ENCODE assay signal across 16 cellular contexts in genomic region chr18:8943900-8944870, GRCh38.
A peak's percentile ranks its signal among the peaks of the same experiment; 100 is the strongest.
DNase-seq lines count a peak whose midpoint lies in the region; ATAC-seq, FAIRE-seq and TF ChIP-seq lines count a peak whose summit lies in the region.
"Had no signal": no experiment of that assay in that cellular context is flagged by ENCODE, and none has a peak within 500 bp of the region (broad histone marks: within the 10 kb centered on the region; RNA-seq: fewer than 3 reads in every experiment).

No MANE protein-coding gene starts in this region.

- CTCF ChIA-PET in HepG2 (lab: Yijun Ruan, JAX; ENCODE audit: low intra/inter-chr PET ratio, low total read pairs) = no interaction called here

- WGBS in HepG2 (ENCODE audit: low lambda C conversion rate) = 60% methylated on average over 11 of the region's 11 CpGs

- H3K4me1 ChIP-seq in HepG2 (ENCODE audit: insufficient read depth, low read length) = no peaks in the 10 kb centered on the region

- no peak overlapping the region for H3K4me2 ChIP-seq in HepG2 (ENCODE audit: low read depth, low read length)
- H3K4me2 ChIP-seq: neural progenitor cell had no signal

- POLR2A ChIA-PET in HepG2 (lab: Yijun Ruan, JAX) = no interaction called here

- H3K36me3 ChIP-seq in HepG2 (replicated peaks in 1 of 2; ENCODE audit: control insufficient read depth in 1 of 2, insufficient read depth in 2 of 2, low read length in 2 of 2) = no peaks in the 10 kb centered on the region
- H3K36me3 ChIP-seq: neural progenitor cell had no signal

- TF ChIP-seq RAD21 in HepG2 (CRISPR knock-in tag; IDR thresholded peaks at IDR 0.05) = no peak

- H3K4me3 ChIP-seq in astrocyte of the spinal cord (ENCODE audit: low read depth, low read length) (no peak overlapping the region), HepG2 (replicated peaks in 1 of 3; ENCODE audit: insufficient read depth in 1 of 3, low read depth in 2 of 3, low read length in 3 of 3) (no peak overlapping the region)
- H3K4me3 ChIP-seq: GM12878, neural progenitor cell had no signal

- H3K27me3 ChIP-seq in HepG2 (ENCODE audit: control insufficient read depth in 1 of 2, insufficient read depth in 2 of 2, low read length in 2 of 2) = peaks cover 0 to 3% of the 10 kb centered on the region in 2 experiments; a peak in 3 of 5 replicates
- H3K27me3 ChIP-seq: neural progenitor cell had no signal

- H3K9me3 ChIP-seq in HepG2 (ENCODE audit: low read length) = no peaks in the 10 kb centered on the region

- DNase-seq in AG08395 (ENCODE audit: low spot score) (peak; percentile 56), HT1080 (ENCODE audit: low read depth) (peak; percentile 94), astrocyte of the spinal cord (ENCODE audit: low read depth, low spot score) (peak; percentile 77), kidney tubule cell (ENCODE audit: low spot score) (peak; percentile 90), HepG2 (ENCODE audit: low spot score) (no peak), ureter (ENCODE audit: low spot score) (no peak)
- DNase-seq in central memory CD4-positive, alpha-beta T cell = no peak
- DNase-seq: activated T-cell treated with anti-CD3 and anti-CD28 coated beads, Interleukin-2, amount 50 U/mL, for 48 hours; Kasumi-1; NCI-H524 treated with DMSO at 0.1 percent for 48 hours; T1000; trophoblast cell had no signal

- H3K9ac ChIP-seq in HepG2 (ENCODE audit: insufficient read depth, low read depth, low read length) = no peak overlapping the region
- H3K9ac ChIP-seq: neural progenitor cell had no signal

- intact Hi-C loops in HepG2 (cut with micrococcal nuclease; ENCODE audit: unreplicated experiment) = no loop called here

- no peak for FAIRE-seq in HepG2 (lab: Jason Lieb, UNC)
- FAIRE-seq: colon had no signal

- H4K20me1 ChIP-seq in HepG2 (ENCODE audit: insufficient read depth, low read length) = no peaks in the 10 kb centered on the region

- ATAC-seq in GM21390 (IDR thresholded peaks at IDR 0.05; ENCODE audit: unreplicated experiment) (no peak), HepG2 (no peak)
- ATAC-seq: GM12878 had no signal

- TF ChIP-seq CTCF in astrocyte of the spinal cord (IDR thresholded peaks at IDR 0.05; ENCODE audit: low read depth, low read length) (no peak), HepG2 (CRISPR knock-in tag; IDR thresholded peaks at IDR 0.05) (no peak)

- BruUV-seq in HepG2 (replicated peaks; lab: Mats Ljungman, UMichigan) = no TSS peak

- no peaks in the 10 kb centered on the region for H3K79me2 ChIP-seq in HepG2 (ENCODE audit: insufficient read depth, low read length)

- TF ChIP-seq POLR2A in HepG2 (IDR thresholded peaks at IDR 0.05; ENCODE audit: insufficient read depth in 1 of 2, low read depth in 2 of 2, low read length in 2 of 2) = no peak

- H3K27ac ChIP-seq in HepG2 (ENCODE audit: extremely low read length, insufficient read depth, low read length) = no peak overlapping the region
- H3K27ac ChIP-seq: neural progenitor cell had no signal

- TF ChIP-seq EP300 in HepG2 (IDR thresholded peaks at IDR 0.05; ENCODE audit: low read depth in 2 of 2, low read length in 2 of 2) (no peak), HepG2 (CRISPR knock-in tag; IDR thresholded peaks at IDR 0.05; ENCODE audit: borderline replicate concordance) (no peak)

- in situ Hi-C loops in astrocyte of the spinal cord (cut with HindIII; ENCODE audit: low sequenced_read_pairs) (no loop called here), HepG2 (cut with HindIII; ENCODE audit: extremely low pct_ligation_motif_present, low pct_unique_long_range_greater_than_20kb) (no loop called here)

- H2AFZ ChIP-seq in HepG2 (ENCODE audit: low read length) = no peak overlapping the region
- H2AFZ ChIP-seq: neural progenitor cell had no signal

TF ChIP-seq in HepG2, 621 proteins besides CTCF, POLR2A, EP300 and RAD21:
- TF ChIP-seq WIZ (CRISPR knock-in tag; IDR thresholded peaks at IDR 0.05) (no peak), ZNF430 (CRISPR knock-in tag; IDR thresholded peaks at IDR 0.05) (no peak), ATRX (CRISPR knock-in tag; IDR thresholded peaks at IDR 0.05; ENCODE audit: borderline replicate concordance) (no peak), ZNF256 (CRISPR knock-in tag; conservative IDR thresholded peaks at IDR 0.05) (no peak), ZNF563 (CRISPR knock-in tag; IDR thresholded peaks at IDR 0.05) (no peak), NFIC (IDR thresholded peaks at IDR 0.05; ENCODE audit: low read length) (no peak), LBX2 (CRISPR knock-in tag; IDR thresholded peaks at IDR 0.05; ENCODE audit: borderline replicate concordance) (no peak), MAZ (IDR thresholded peaks at IDR 0.05; ENCODE audit: borderline replicate concordance, low read depth, low read length) (no peak), MAZ (CRISPR knock-in tag; IDR thresholded peaks at IDR 0.05; ENCODE audit: low read depth) (no peak), SP4 (CRISPR knock-in tag; IDR thresholded peaks at IDR 0.05) (no peak), SP2 (CRISPR knock-in tag; IDR thresholded peaks at IDR 0.05) (no peak), PITX1 (CRISPR knock-in tag; IDR thresholded peaks at IDR 0.05) (no peak), MIER2 (CRISPR knock-in tag; IDR thresholded peaks at IDR 0.05) (no peak), CCDC6 (CRISPR knock-in tag; IDR thresholded peaks at IDR 0.05) (no peak), ZNF276 (CRISPR knock-in tag; IDR thresholded peaks at IDR 0.05; ENCODE audit: low read depth) (no peak)
- TF ChIP-seq, protein P1, sequence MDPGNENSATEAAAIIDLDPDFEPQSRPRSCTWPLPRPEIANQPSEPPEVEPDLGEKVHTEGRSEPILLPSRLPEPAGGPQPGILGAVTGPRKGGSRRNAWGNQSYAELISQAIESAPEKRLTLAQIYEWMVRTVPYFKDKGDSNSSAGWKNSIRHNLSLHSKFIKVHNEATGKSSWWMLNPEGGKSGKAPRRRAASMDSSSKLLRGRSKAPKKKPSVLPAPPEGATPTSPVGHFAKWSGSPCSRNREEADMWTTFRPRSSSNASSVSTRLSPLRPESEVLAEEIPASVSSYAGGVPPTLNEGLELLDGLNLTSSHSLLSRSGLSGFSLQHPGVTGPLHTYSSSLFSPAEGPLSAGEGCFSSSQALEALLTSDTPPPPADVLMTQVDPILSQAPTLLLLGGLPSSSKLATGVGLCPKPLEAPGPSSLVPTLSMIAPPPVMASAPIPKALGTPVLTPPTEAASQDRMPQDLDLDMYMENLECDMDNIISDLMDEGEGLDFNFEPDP (CRISPR knock-in tag; conservative IDR thresholded peaks at IDR 0.05) = no peak

Comparison
In these comparisons a context has a peak if more than half of its experiments do, and no peak if none do; other contexts are left out.
1. DNase-seq: peak in AG08395 (single experiment), HT1080 (single experiment), astrocyte of the spinal cord (single experiment) and kidney tubule cell (single experiment); none in central memory CD4-positive, alpha-beta T cell (single experiment), HepG2 (single experiment) and ureter (single experiment).